In genomic region chr3:71226565-71227281, GRCh38 we compare ENCODE assay signal across 8 cellular contexts.
DNase-seq lines count a peak whose midpoint lies in the region; ATAC-seq and TF ChIP-seq lines count a peak whose summit lies in the region.

No MANE protein-coding gene starts in this region.

- DNase-seq in activated CD4-positive, CD25-positive, alpha-beta regulatory T cell (lab: John Stamatoyannopoulos, UW), result peak; percentile 40 to 80 (median 58)
- DNase-seq in coronary artery (ENCODE audit: low spot score), result no peak
- peak; percentile 84 for DNase-seq in posterior vena cava (ENCODE audit: low spot score)
- DNase-seq in uterus, result no peak
- DNase-seq in HPDE6-E6E7 (ENCODE audit: extremely low spot score), result no peak
- no peak for DNase-seq in kidney glomerular epithelial cell (lab: John Stamatoyannopoulos, UW)

- H3K4me3 ChIP-seq in coronary artery (peak overlapping the region; percentile 68), uterus (no peak overlapping the region)

- H3K27me3 ChIP-seq in uterus, result no peaks in the 10 kb centered on the region

- peak overlapping the region; percentile 61 to 85 for H3K27ac ChIP-seq in coronary artery
- H3K27ac ChIP-seq in uterus, result peak overlapping the region; percentile 39 to 43

- intact Hi-C loops in posterior vena cava (cut with DNase I), result no loop called here
- intact Hi-C loops in uterus (cut with DNase I; ENCODE audit: low total_unique reads), result no loop called here

- TF ChIP-seq CTCF in coronary artery (IDR thresholded peaks at IDR 0.05), result no peak
- TF ChIP-seq CTCF in uterus (IDR thresholded peaks at IDR 0.05), result no peak

- no peaks in the 10 kb centered on the region for H3K9me3 ChIP-seq in uterus

- TF ChIP-seq POLR2A in GM18505 (IDR thresholded peaks at IDR 0.05; ENCODE audit: borderline replicate concordance, extremely low read depth, insufficient read depth, insufficient read length), result no peak
- TF ChIP-seq POLR2A in uterus (IDR thresholded peaks at IDR 0.05), result no peak

- ATAC-seq in GM18505 (IDR thresholded peaks at IDR 0.05; ENCODE audit: unreplicated experiment), result peak; percentile 83
- ATAC-seq in HG02884 (IDR thresholded peaks at IDR 0.05; ENCODE audit: unreplicated experiment), result peak; percentile 91

- no peaks in the 10 kb centered on the region for H3K36me3 ChIP-seq in uterus

- no peaks in the 10 kb centered on the region for H3K4me1 ChIP-seq in uterus

Comparison
In these comparisons a context has a peak if more than half of its experiments do, and no peak if none do; other contexts are left out.
1. DNase-seq: peak in activated CD4-positive, CD25-positive, alpha-beta regulatory T cell (4 of 4) and posterior vena cava (single experiment); none in coronary artery (single experiment), uterus (0 of 2), HPDE6-E6E7 (single experiment) and kidney glomerular epithelial cell (single experiment).